9 cellular contexts compared by ENCODE assay signal in genomic region chr2:156110890-156111289, GRCh38.
DNase-seq lines count a peak whose midpoint lies in the region; ATAC-seq, FAIRE-seq and TF ChIP-seq lines count a peak whose summit lies in the region.
"Had no signal": no experiment of that assay in that cellular context is flagged by ENCODE, and none has a peak within 500 bp of the region (broad histone marks: within the 10 kb centered on the region; RNA-seq: fewer than 3 reads in every experiment).

No MANE protein-coding gene starts in this region.

- intact Hi-C loops in kidney (cut with DNase I), result no loop called here

- H3F3A ChIP-seq in smooth muscle cell (ENCODE audit: low read depth), result no peaks in the 10 kb centered on the region

- peak; percentile 80 for FAIRE-seq in kidney (lab: Jason Lieb, UNC)

- no peaks in the 10 kb centered on the region for H4K20me1 ChIP-seq in smooth muscle cell (ENCODE audit: low read depth)

- peak; percentile 2 for DNase-seq in CMK (ENCODE audit: low read depth)
- DNase-seq in OCI-M1 (lab: John Stamatoyannopoulos, UW), result peak; percentile 85
- no peak for DNase-seq in kidney
- DNase-seq in KG1 (lab: John Stamatoyannopoulos, UW), result no peak
- DNase-seq in GF-D8 (lab: John Stamatoyannopoulos, UW), result no peak
- no peak for DNase-seq in smooth muscle cell (lab: John Stamatoyannopoulos, UW; ENCODE audit: unreplicated experiment)
- DNase-seq: activated naive CD8-positive, alpha-beta T cell treated with anti-CD3 and anti-CD28 coated beads, Interleukin-2, amount 10 ng/mL, durations not matched to agents 7 days and 5 days had no signal

- no peak overlapping the region for H2AFZ ChIP-seq in smooth muscle cell (ENCODE audit: low read depth)

- H3K9ac ChIP-seq in kidney (ENCODE audit: low read length in 2 of 2) (no peak overlapping the region), smooth muscle cell (ENCODE audit: low read depth) (no peak overlapping the region)

- H3K27me3 ChIP-seq in smooth muscle cell (ENCODE audit: low read depth), result no peaks in the 10 kb centered on the region

- H3K9me3 ChIP-seq in kidney (ENCODE audit: control insufficient read depth in 1 of 2, low read length in 2 of 2) (no peaks in the 10 kb centered on the region), smooth muscle cell (replicated peaks; ENCODE audit: low read depth) (no peaks in the 10 kb centered on the region)

- H3K27ac ChIP-seq in kidney (ENCODE audit: low read depth in 2 of 2, low read length in 2 of 2) (no peak overlapping the region), smooth muscle cell (ENCODE audit: low read depth) (no peak overlapping the region)

- no peaks in the 10 kb centered on the region for H3K4me1 ChIP-seq in kidney (ENCODE audit: control insufficient read depth in 1 of 2, insufficient read depth in 1 of 2, low read depth in 1 of 2, low read length in 2 of 2)
- H3K4me1 ChIP-seq in smooth muscle cell (ENCODE audit: low read depth), result no peaks in the 10 kb centered on the region

- WGBS in smooth muscle cell (ENCODE audit: low lambda C conversion rate), result 32% methylated on average over 2 of the region's 2 CpGs

- H3K4me3 ChIP-seq in kidney (ENCODE audit: low read length in 2 of 2) (no peak overlapping the region), smooth muscle cell (no peak overlapping the region)

- TF ChIP-seq CTCF in kidney (IDR thresholded peaks at IDR 0.05; ENCODE audit: borderline replicate concordance, extremely low read depth, insufficient read depth) (no peak), smooth muscle cell (IDR thresholded peaks at IDR 0.05; ENCODE audit: borderline replicate concordance, insufficient read depth, poor library complexity, severe bottlenecking) (no peak)

- H3K36me3 ChIP-seq in kidney (ENCODE audit: control insufficient read depth in 1 of 2, insufficient read depth in 2 of 2, low read length in 2 of 2) (no peaks in the 10 kb centered on the region), smooth muscle cell (ENCODE audit: low read depth) (no peaks in the 10 kb centered on the region)

- H3K4me2 ChIP-seq in smooth muscle cell, result no peak overlapping the region

- peak; percentile 98 for ATAC-seq in GM18909 (IDR thresholded peaks at IDR 0.05; ENCODE audit: poor library complexity, unreplicated experiment)
- ATAC-seq in HG03045 (IDR thresholded peaks at IDR 0.05; ENCODE audit: unreplicated experiment), result peak; percentile 92

- no peaks in the 10 kb centered on the region for H3K79me2 ChIP-seq in smooth muscle cell (ENCODE audit: low read depth)

Comparison
In these comparisons a context has a peak if more than half of its experiments do, and no peak if none do; other contexts are left out.
1. DNase-seq: peak in CMK (single experiment) and OCI-M1 (single experiment); none in kidney (single experiment), KG1 (single experiment), GF-D8 (single experiment) and smooth muscle cell (single experiment).